In the genomic region with DNA sequence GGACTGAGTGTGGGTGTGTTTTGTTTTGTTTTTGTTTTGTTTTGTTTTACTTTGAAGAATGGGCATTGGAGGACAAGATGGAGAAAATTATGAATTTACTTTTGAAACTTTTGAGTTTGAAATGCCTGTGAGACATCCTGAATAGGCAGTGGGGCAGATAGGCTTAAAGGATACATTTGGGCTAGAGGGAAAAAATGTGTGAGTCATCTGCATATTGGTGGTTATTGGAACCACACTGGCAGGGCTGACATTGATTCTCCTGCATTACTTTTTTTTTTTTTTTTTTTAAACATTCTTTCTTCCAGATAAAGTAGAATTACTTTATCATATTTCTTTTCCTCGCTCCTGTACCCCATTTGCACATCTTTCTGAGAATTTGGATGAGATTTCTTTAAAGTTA, we compare ENCODE assay signal across 16 cellular contexts. TPM values are rescaled to one million over a fixed set of nuclear protein-coding genes. Genes with fewer than 3 reads are reported as not detected.
DNase-seq lines count a peak whose midpoint lies in the region; ATAC-seq and TF ChIP-seq lines count a peak whose summit lies in the region.
"Had no signal": no experiment of that assay in that cellular context is flagged by ENCODE, and none has a peak within 500 bp of the region (broad histone marks: within the 10 kb centered on the region; RNA-seq: fewer than 3 reads in every experiment).

No MANE protein-coding gene starts in this region.

- H2BK20ac ChIP-seq in H9 (ENCODE audit: low read depth, low read length, poor library complexity, severe bottlenecking): no peak overlapping the region

- no peak overlapping the region for H3K4ac ChIP-seq in H9 (ENCODE audit: low read depth, low read length)

- H3K14ac ChIP-seq in H9 (ENCODE audit: insufficient read depth, low read length): no peak overlapping the region

- H4K5ac ChIP-seq in H9 (ENCODE audit: insufficient read length, low read depth, low read length): no peak overlapping the region

- no peak overlapping the region for H2BK5ac ChIP-seq in H9 (ENCODE audit: insufficient read length, low read length)

- no peak overlapping the region for H3K4me3 ChIP-seq in AG10803 (ENCODE audit: low read length)
- H3K4me3 ChIP-seq: right atrium auricular region had no signal

- H4K8ac ChIP-seq in H9 (replicated peaks; ENCODE audit: insufficient read length, low read depth, low read length): no peak overlapping the region

- no peaks in the 10 kb centered on the region for H3K27me3 Mint-ChIP-seq in H9 (ENCODE audit: low read depth)
- H3K27me3 Mint-ChIP-seq in activated T-helper 17 cell treated with anti-CD3 and anti-CD28 coated beads, Interleukin-2, amount 50 U/mL, for 72 hours: no peaks in the 10 kb centered on the region

- no peaks in the 10 kb centered on the region for H3K9me3 ChIP-seq in H9 (ENCODE audit: control insufficient read depth, low read depth, low read length)
- H3K9me3 ChIP-seq: right atrium auricular region had no signal

- no peak overlapping the region for H3K4me2 ChIP-seq in H9 (ENCODE audit: insufficient read depth, insufficient read length, low read length)

- TF ChIP-seq CTCF in AG10803 (conservative IDR thresholded peaks at IDR 0.05; ENCODE audit: low read length) (no peak), H9 (conservative IDR thresholded peaks at IDR 0.05) (no peak), GM13976 (IDR thresholded peaks at IDR 0.05; ENCODE audit: borderline replicate concordance, control extremely low read depth, extremely low read depth, insufficient read depth, missing control alignments) (no peak)

- no peak overlapping the region for H3K56ac ChIP-seq in H9 (ENCODE audit: insufficient read length, low read depth, low read length)

- no peak overlapping the region for H3K9ac ChIP-seq in H9 (ENCODE audit: extremely low read depth, insufficient read length, low read length)

- no peaks in the 10 kb centered on the region for H3K79me2 ChIP-seq in H9 (ENCODE audit: insufficient read depth, low read length)

- H4K20me1 ChIP-seq in H9 (ENCODE audit: control insufficient read depth, insufficient read depth, insufficient read length): no peaks in the 10 kb centered on the region

- no peak overlapping the region for H2BK15ac ChIP-seq in H9 (ENCODE audit: low read depth, low read length)

- H3K18ac ChIP-seq in H9 (ENCODE audit: insufficient read length, low read depth, low read length): no peak overlapping the region

- H3K27ac Mint-ChIP-seq in H9: peak overlapping the region in 2 of 3 experiments; percentile 1 to 3; a peak in 2 of 7 replicates
- H3K27ac Mint-ChIP-seq in activated T-helper 17 cell treated with anti-CD3 and anti-CD28 coated beads, Interleukin-2, amount 50 U/mL, for 72 hours: peak overlapping the region; percentile 51

- H2AFZ ChIP-seq in H9 (ENCODE audit: low read length): no peak overlapping the region

- H3T11ph ChIP-seq in H9 (ENCODE audit: low read length): no peak overlapping the region

- no peak overlapping the region for H2AK5ac ChIP-seq in H9 (ENCODE audit: insufficient read length, low read length)

- ATAC-seq in activated T-helper 17 cell treated with anti-CD3 and anti-CD28 coated beads, Interleukin-2, amount 50 U/mL, for 72 hours (replicated peaks): peak; percentile 52
- no peak for ATAC-seq in GM21367 (IDR thresholded peaks at IDR 0.05; ENCODE audit: unreplicated experiment)
- no peak for ATAC-seq in GM21515 (IDR thresholded peaks at IDR 0.05; ENCODE audit: unreplicated experiment)

- H3K23ac ChIP-seq in H9 (ENCODE audit: insufficient read length, low read depth, low read length): no peak overlapping the region

- peaks cover 5 to 13% (median 13%) of the 10 kb centered on the region in 3 experiments; a peak in 5 of 7 replicates for H3K36me3 Mint-ChIP-seq in H9 (ENCODE audit: insufficient read depth in 1 of 3, low read depth in 3 of 3)
- H3K36me3 Mint-ChIP-seq in activated T-helper 17 cell treated with anti-CD3 and anti-CD28 coated beads, Interleukin-2, amount 50 U/mL, for 72 hours (ENCODE audit: low read depth): peaks cover 56% of the 10 kb centered on the region

- peaks cover 4 to 10% of the 10 kb centered on the region in 2 experiments for H3K4me1 Mint-ChIP-seq in H9
- peaks cover 10% of the 10 kb centered on the region for H3K4me1 Mint-ChIP-seq in activated T-helper 17 cell treated with anti-CD3 and anti-CD28 coated beads, Interleukin-2, amount 50 U/mL, for 72 hours

- no peaks in the 10 kb centered on the region for H3K9me3 Mint-ChIP-seq in H9
- H3K9me3 Mint-ChIP-seq in activated T-helper 17 cell treated with anti-CD3 and anti-CD28 coated beads, Interleukin-2, amount 50 U/mL, for 72 hours: no peaks in the 10 kb centered on the region

- no peak overlapping the region for H3K27ac ChIP-seq in H9 (ENCODE audit: insufficient read length, low read depth, low read length)
- H3K27ac ChIP-seq: right atrium auricular region, VCaP had no signal

- peak; percentile 72 for DNase-seq in AG10803 (ENCODE audit: low read depth)
- DNase-seq in H9: no peak
- DNase-seq in iris pigment epithelial cell (ENCODE audit: low read depth): peak; percentile 47
- DNase-seq in cerebellar cortex (ENCODE audit: low spot score): no peak
- DNase-seq in GM13976 (ENCODE audit: low spot score): no peak
- DNase-seq: activated T-cell treated with anti-CD3 and anti-CD28 coated beads, Interleukin-2, amount 50 U/mL, for 48 hours; islet precursor cell; NCI-H146; NCI-H526 treated with DMSO at 0.1 percent for 48 hours; SHP77; stimulated activated CD4-positive, alpha-beta T cell treated with anti-CD3 and anti-CD28 coated beads, Interleukin-4, amount 100 ng/mL, for 4 hours had no signal

- no peaks in the 10 kb centered on the region for H3K27me3 ChIP-seq in H9 (ENCODE audit: insufficient read depth, low read length)
- H3K27me3 ChIP-seq: right atrium auricular region had no signal

- no peaks in the 10 kb centered on the region for H3K79me1 ChIP-seq in H9 (ENCODE audit: insufficient read depth, low read depth, low read length, poor library complexity, severe bottlenecking)

- no peak overlapping the region for H4K91ac ChIP-seq in H9 (ENCODE audit: insufficient read length, low read depth, low read length)

- H2BK120ac ChIP-seq in H9 (ENCODE audit: low read depth, low read length, poor library complexity, severe bottlenecking): no peak overlapping the region

- no peaks in the 10 kb centered on the region for H3K23me2 ChIP-seq in H9 (ENCODE audit: insufficient read length, low read depth, low read length, poor library complexity, severe bottlenecking)

- H3K4me1 ChIP-seq in H9 (ENCODE audit: insufficient read depth, low read length): no peaks in the 10 kb centered on the region
- H3K4me1 ChIP-seq: right atrium auricular region had no signal

- WGBS in H9 (ENCODE audit: extremely low coverage, insufficient read length, low lambda C conversion rate): no CpG with 5 or more reads among the region's 1 CpG

- H3K4me3 Mint-ChIP-seq in H9: no peak overlapping the region
- no peak overlapping the region for H3K4me3 Mint-ChIP-seq in activated T-helper 17 cell treated with anti-CD3 and anti-CD28 coated beads, Interleukin-2, amount 50 U/mL, for 72 hours

- no peak overlapping the region for H2BK12ac ChIP-seq in H9 (ENCODE audit: insufficient read length, low read depth, low read length)

- in situ Hi-C loops in GM13976 (cut with MboI; ENCODE audit: low sequenced_read_pairs, unreplicated experiment): no loop called here

RNA-seq across cellular contexts. Expression of a gene that starts 56.1 kb away (rescaled TPM):
- total RNA-seq in H9 (2021): 8.2 and 11.8 TPM in 2 replicates
- total RNA-seq in activated T-helper 17 cell treated with anti-CD3 and anti-CD28 coated beads, Interleukin-2, amount 50 U/mL, for 72 hours: 10 to 100 TPM in 1 of 2 donors, 1 to 10 TPM in 1; 8.0 to 12.5 TPM

Comparison
In these comparisons a context has a peak if more than half of its experiments do, and no peak if none do; other contexts are left out.
1. DNase-seq: peak in AG10803 (single experiment) and iris pigment epithelial cell (single experiment); none in H9 (single experiment), cerebellar cortex (single experiment) and GM13976 (single experiment).